23 cellular contexts compared by ENCODE assay signal in the genomic region with DNA sequence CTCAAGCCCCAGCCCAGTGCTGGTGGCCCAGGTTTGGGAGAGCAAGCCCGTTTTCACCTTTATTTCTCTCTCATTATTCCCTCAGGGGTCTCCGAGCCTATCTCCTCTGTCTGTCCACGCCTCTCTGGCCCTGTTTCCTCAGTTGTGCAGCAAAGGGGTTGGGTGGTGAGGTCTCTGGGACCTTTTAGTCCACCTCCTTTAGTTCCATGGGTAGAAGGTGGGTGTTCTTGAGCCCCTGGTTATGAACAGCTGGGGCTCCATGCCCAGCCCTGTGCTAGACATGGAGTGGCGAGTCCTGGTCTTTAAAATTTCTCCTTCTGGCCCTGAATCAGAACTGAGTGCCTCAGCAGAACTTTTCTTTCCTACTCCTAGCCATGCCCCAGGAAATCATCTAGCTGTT. TPM values are rescaled to one million over a fixed set of nuclear protein-coding genes. Genes with fewer than 3 reads are reported as not detected.
DNase-seq lines count a peak whose midpoint lies in the region; ATAC-seq and TF ChIP-seq lines count a peak whose summit lies in the region.
"Had no signal": no experiment of that assay in that cellular context is flagged by ENCODE, and none has a peak within 500 bp of the region (broad histone marks: within the 10 kb centered on the region; RNA-seq: fewer than 3 reads in every experiment).

No MANE protein-coding gene starts in this region.

- H3K4me3 Mint-ChIP-seq in mesothelial cell of epicardium = peak overlapping the region; percentile 20
- H3K4me3 Mint-ChIP-seq: CD4-positive, alpha-beta T cell; CD8-positive, alpha-beta memory T cell; HFFc6 had no signal

- H3K4me1 ChIP-seq in osteoblast (ENCODE audit: insufficient read depth, low read length) = no peaks in the 10 kb centered on the region
- H3K4me1 ChIP-seq: BE2C, HAP-1 had no signal

- no peak overlapping the region for H2AFZ ChIP-seq in osteoblast (ENCODE audit: low read length)
- H2AFZ ChIP-seq: GM23338 had no signal

- peaks cover 2% of the 10 kb centered on the region for H3K9me3 ChIP-seq in osteoblast (ENCODE audit: low read depth, low read length)
- H3K9me3 ChIP-seq: BE2C, HAP-1 had no signal

- DNase-seq in H7 (peak; percentile 23), mesothelial cell of epicardium (ENCODE audit: low spot score in 2 of 2, unreplicated experiment in 2 of 2) (no peak), osteoblast (ENCODE audit: insufficient read length, low spot score, missing footprints) (peak; percentile 82), GDM1 (lab: John Stamatoyannopoulos, UW) (no peak), NCI-H524 treated with DMSO at 0.1 percent for 48 hours (lab: John Stamatoyannopoulos, UW) (no peak)
- DNase-seq: 8988T; ACHN; AML-193; BE2C; CD4-positive, alpha-beta T cell; CD8-positive, alpha-beta memory T cell; DMS 273 treated with DMSO at 0.1 percent for 48 hours; DMS79; EL; GF-D8; HFFc6 had no signal

- H3K4me1 Mint-ChIP-seq in mesothelial cell of epicardium = peaks cover 3% of the 10 kb centered on the region
- H3K4me1 Mint-ChIP-seq: CD14-positive monocyte had no signal

- no peak overlapping the region for H3K4me2 ChIP-seq in osteoblast (ENCODE audit: insufficient read depth, low read length)
- H3K4me2 ChIP-seq: A549 had no signal

- peaks cover 10% of the 10 kb centered on the region for H3K36me3 Mint-ChIP-seq in mesothelial cell of epicardium

- peaks cover 5% of the 10 kb centered on the region for H3K9me3 Mint-ChIP-seq in mesothelial cell of epicardium
- H3K9me3 Mint-ChIP-seq: CD4-positive, alpha-beta T cell had no signal

- H3K27ac Mint-ChIP-seq in mesothelial cell of epicardium = no peak overlapping the region
- H3K27ac Mint-ChIP-seq: CD4-positive, alpha-beta T cell; GM23338; HFFc6 had no signal

- H3K27ac ChIP-seq in osteoblast (ENCODE audit: low read depth, low read length) = no peak overlapping the region
- H3K27ac ChIP-seq: A549; BLaER1 treated with 17β-estradiol and CSF1 and Interleukin-3, amounts not matched to agents 10 nM and 100 nM had no signal

- H3K79me2 ChIP-seq in osteoblast (ENCODE audit: insufficient read depth, low read length) = no peaks in the 10 kb centered on the region

- no peak for ATAC-seq in GM21367 (IDR thresholded peaks at IDR 0.05; ENCODE audit: unreplicated experiment)
- ATAC-seq: A549, GM23338 had no signal

- TF ChIP-seq CTCF in mesothelial cell of epicardium (IDR thresholded peaks at IDR 0.05; ENCODE audit: unreplicated experiment) (no peak), osteoblast (IDR thresholded peaks at IDR 0.05; ENCODE audit: extremely low read depth, low read depth, low read length) (no peak)

- H3K36me3 ChIP-seq in H7 (replicated peaks; ENCODE audit: control insufficient read depth, insufficient read depth, low read length) = no peaks in the 10 kb centered on the region; the same call in 1 of the 2 replicates
- H3K36me3 ChIP-seq in osteoblast (ENCODE audit: insufficient read depth, low read length) = no peaks in the 10 kb centered on the region
- H3K36me3 ChIP-seq: BE2C had no signal

- H3K27me3 ChIP-seq in H7 (ENCODE audit: control insufficient read depth, insufficient read depth, low read length) (peaks cover 41% of the 10 kb centered on the region), osteoblast (ENCODE audit: insufficient read depth, low read length) (peaks cover 8% of the 10 kb centered on the region)

- H3K27me3 Mint-ChIP-seq in mesothelial cell of epicardium (ENCODE audit: low read depth) = peaks cover 58% of the 10 kb centered on the region

- H3K4me3 ChIP-seq in H7 (ENCODE audit: insufficient read depth, low read depth, low read length) = no peak overlapping the region
- H3K4me3 ChIP-seq in osteoblast (ENCODE audit: insufficient read depth, low read length) = no peak overlapping the region
- H3K4me3 ChIP-seq: A549; BLaER1 treated with 17β-estradiol and CSF1 and Interleukin-3, amounts not matched to agents 10 nM and 100 nM; HAP-1 had no signal

- no peaks in the 10 kb centered on the region for H4K20me1 ChIP-seq in osteoblast (ENCODE audit: insufficient read depth, low read length)

RNA-seq across cellular contexts. Expression of a gene that starts 1.3 kb away (rescaled TPM):
- 0.07 TPM in 1 of 2 replicates, not detected in the other for total RNA-seq in H7 (2014; rRNA removed; shearing (Covaris generic))
- total RNA-seq in mesothelial cell of epicardium (not detected in 3 replicates), osteoblast (not detected in 2 replicates)
- total RNA-seq: CD4-positive, alpha-beta T cell; CD8-positive, alpha-beta memory T cell; H4; HFFc6 had no signal

RNA-seq across cellular contexts. Expression of a gene that starts 48.4 kb away (rescaled TPM):
- total RNA-seq in H7 (2014; rRNA removed; shearing (Covaris generic)) = 17.7 and 18.5 TPM in 2 replicates
- total RNA-seq in mesothelial cell of epicardium = 40.5 to 46.1 TPM (median 45.3 TPM) in 3 replicates
- 11.6 and 13.3 TPM in 2 replicates for total RNA-seq in osteoblast

RNA-seq across cellular contexts. Expression of a gene that starts 48.6 kb away (rescaled TPM):
- 29.3 and 38.0 TPM in 2 replicates for total RNA-seq in H7 (2014; rRNA removed; shearing (Covaris generic))
- total RNA-seq in mesothelial cell of epicardium (20.7 to 24.0 TPM (median 23.5 TPM) in 3 replicates), osteoblast (34.8 and 38.0 TPM in 2 replicates)

Comparison
In these comparisons a context has a peak if more than half of its experiments do, and no peak if none do; other contexts are left out.
1. DNase-seq: peak in H7 (single experiment) and osteoblast (single experiment); none in mesothelial cell of epicardium (0 of 2), GDM1 (single experiment) and NCI-H524 treated with DMSO at 0.1 percent for 48 hours (single experiment).